24 cellular contexts compared by ENCODE assay signal in the genomic region with DNA sequence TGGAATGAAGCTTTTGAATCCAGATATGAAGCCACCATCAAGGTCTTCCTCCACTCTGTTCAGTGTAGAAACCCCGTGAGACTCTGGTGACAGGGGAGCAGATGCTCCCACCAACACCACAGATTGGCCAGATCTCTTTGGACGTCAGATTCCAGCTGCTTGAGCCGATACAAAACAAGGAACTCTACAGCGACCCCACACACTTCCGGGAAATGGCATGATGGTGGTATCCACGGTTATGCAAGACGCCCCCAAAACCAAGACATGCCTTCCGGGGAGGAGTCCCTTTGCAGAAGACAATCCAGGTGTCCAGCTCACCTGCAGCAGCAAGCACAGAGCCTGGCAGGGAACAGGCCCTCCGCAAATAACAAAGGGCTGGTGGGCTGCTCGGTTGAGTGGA.
"Had no signal": no experiment of that assay in that cellular context is flagged by ENCODE, and none has a peak within 500 bp of the region (broad histone marks: within the 10 kb centered on the region; RNA-seq: fewer than 3 reads in every experiment).

No MANE protein-coding gene starts in this region.

- H3K9me3 Mint-ChIP-seq: activated naive CD4-positive, alpha-beta T cell treated with anti-CD3 and anti-CD28 coated beads for 36 hours; activated naive CD8-positive, alpha-beta T cell treated with anti-CD3 and anti-CD28 coated beads, Interleukin-2, amount 10 ng/mL, durations not matched to agents 7 days and 5 days; memory B cell; natural killer cell treated with Interleukin-12 subunit alpha and Interleukin-12 subunit beta and Interleukin-15 and Interleukin-18, amount 100 ng/mL, for 72 hours; stimulated activated effector memory CD8-positive, alpha-beta T cell treated with anti-CD3 and anti-CD28 coated beads, Interleukin-12 subunit alpha, Interleukin-12 subunit beta, amount 100 ng/mL, for 72 hours had no signal

- H3K4me3 ChIP-seq: stomach, suprapubic skin had no signal

- H3K27me3 ChIP-seq: stomach, suprapubic skin had no signal

- H3K27ac Mint-ChIP-seq: activated naive CD4-positive, alpha-beta T cell treated with anti-CD3 and anti-CD28 coated beads for 36 hours; activated naive CD8-positive, alpha-beta T cell treated with anti-CD3 and anti-CD28 coated beads, Interleukin-2, amount 10 ng/mL, durations not matched to agents 7 days and 5 days; memory B cell; natural killer cell treated with Interleukin-12 subunit alpha and Interleukin-12 subunit beta and Interleukin-15 and Interleukin-18, amount 100 ng/mL, for 72 hours had no signal

- H3K27ac ChIP-seq: suprapubic skin had no signal

- H3K36me3 ChIP-seq: suprapubic skin had no signal

- DNase-seq: activated CD4-positive, alpha-beta T cell treated with anti-CD3 and anti-CD28 coated beads for 4 hours; activated CD4-positive, alpha-beta T cell treated with anti-CD3 and anti-CD28 coated beads, Interleukin-2, amount 50 U/mL, for 48 hours; activated CD4-positive, CD25-positive, alpha-beta regulatory T cell; activated CD8-positive, alpha-beta memory T cell treated with anti-CD3 and anti-CD28 coated beads, Interleukin-2, amount 50 U/mL, for 48 hours; activated naive CD4-positive, alpha-beta T cell treated with anti-CD3 and anti-CD28 coated beads for 36 hours; activated naive CD8-positive, alpha-beta T cell treated with anti-CD3 and anti-CD28 coated beads, Interleukin-2, amount 10 ng/mL, durations not matched to agents 7 days and 5 days; activated T-cell treated with anti-CD3 and anti-CD28 coated beads, Interleukin-2, amount 50 U/mL, for 48 hours; dermis blood vessel endothelial cell; effector CD8-positive, alpha-beta T cell; erythroblast; foreskin melanocyte; glutamatergic neuron; hippocampal formation; left ventricle myocardium superior; posterior cingulate gyrus; small intestine; stimulated activated CD4-positive, alpha-beta T cell treated with anti-CD3 and anti-CD28 coated beads, Interleukin-2, amount 100 ng/mL, for 24 hours; T1000 had no signal

- H3K9me3 ChIP-seq: stomach, suprapubic skin had no signal

- H3K4me3 Mint-ChIP-seq: activated naive CD4-positive, alpha-beta T cell treated with anti-CD3 and anti-CD28 coated beads for 36 hours; activated naive CD8-positive, alpha-beta T cell treated with anti-CD3 and anti-CD28 coated beads, Interleukin-2, amount 10 ng/mL, durations not matched to agents 7 days and 5 days; memory B cell; natural killer cell treated with Interleukin-12 subunit alpha and Interleukin-12 subunit beta and Interleukin-15 and Interleukin-18, amount 100 ng/mL, for 72 hours; stimulated activated effector memory CD8-positive, alpha-beta T cell treated with anti-CD3 and anti-CD28 coated beads, Interleukin-12 subunit alpha, Interleukin-12 subunit beta, amount 100 ng/mL, for 72 hours had no signal

- H3K36me3 Mint-ChIP-seq: activated naive CD8-positive, alpha-beta T cell treated with anti-CD3 and anti-CD28 coated beads, Interleukin-2, amount 10 ng/mL, durations not matched to agents 7 days and 5 days; natural killer cell treated with Interleukin-12 subunit alpha and Interleukin-12 subunit beta and Interleukin-15 and Interleukin-18, amount 100 ng/mL, for 72 hours; stimulated activated effector memory CD8-positive, alpha-beta T cell treated with anti-CD3 and anti-CD28 coated beads, Interleukin-12 subunit alpha, Interleukin-12 subunit beta, amount 100 ng/mL, for 72 hours had no signal

- H3K27me3 Mint-ChIP-seq: activated naive CD8-positive, alpha-beta T cell treated with anti-CD3 and anti-CD28 coated beads, Interleukin-2, amount 10 ng/mL, durations not matched to agents 7 days and 5 days; memory B cell; natural killer cell treated with Interleukin-12 subunit alpha and Interleukin-12 subunit beta and Interleukin-15 and Interleukin-18, amount 100 ng/mL, for 72 hours had no signal

- ATAC-seq: left ventricle myocardium superior; natural killer cell treated with Interleukin-12 subunit alpha and Interleukin-12 subunit beta and Interleukin-15 and Interleukin-18, amount 100 ng/mL, for 72 hours; sciatic nerve; stimulated activated effector memory CD8-positive, alpha-beta T cell treated with anti-CD3 and anti-CD28 coated beads, Interleukin-12 subunit alpha, Interleukin-12 subunit beta, amount 100 ng/mL, for 72 hours had no signal
